ENCODE assay signal across 18 cellular contexts in genomic region chr9:131119600-131119999, GRCh38. TPM values are rescaled to one million over a fixed set of nuclear protein-coding genes. Genes with fewer than 3 reads are reported as not detected.
"Had no signal": no experiment of that assay in that cellular context is flagged by ENCODE, and none has a peak within 500 bp of the region (broad histone marks: within the 10 kb centered on the region; RNA-seq: fewer than 3 reads in every experiment).

No MANE protein-coding gene starts in this region.

- H3K4me2 ChIP-seq: neural progenitor cell had no signal

- H3K4me1 ChIP-seq: neural progenitor cell, pancreas had no signal

- H3K4me3 ChIP-seq: esophagus squamous epithelium, neural progenitor cell, pancreas, psoas muscle, stomach, thoracic aorta, transverse colon had no signal

- DNase-seq: esophagus squamous epithelium; foreskin fibroblast; immature natural killer cell; left colon; midbrain; occipital lobe; pancreas; psoas muscle; small intestine; stimulated activated CD4-positive, alpha-beta T cell treated with anti-CD3 and anti-CD28 coated beads, Interleukin-12 subunit alpha, Interleukin-12 subunit beta, amount 100 ng/mL, for 4 hours; stimulated activated naive CD4-positive, alpha-beta T cell; stomach; substantia nigra; transverse colon had no signal

- ATAC-seq: left colon; natural killer cell treated with Interleukin-12 subunit alpha and Interleukin-12 subunit beta and Interleukin-15 and Interleukin-18, amount 100 ng/mL, for 72 hours; pancreas; psoas muscle had no signal

- FAIRE-seq: colon, pancreas, small intestine had no signal

- H3K36me3 ChIP-seq: neural progenitor cell, pancreas, thoracic aorta, transverse colon had no signal

- H2AFZ ChIP-seq: neural progenitor cell had no signal

- H3K9me3 ChIP-seq: esophagus squamous epithelium, pancreas, psoas muscle, stomach, thoracic aorta, transverse colon had no signal

- H3K27me3 ChIP-seq: esophagus squamous epithelium, neural progenitor cell, pancreas, stomach, transverse colon had no signal

- H3K27ac ChIP-seq: esophagus squamous epithelium, neural progenitor cell, pancreas, psoas muscle, stomach, thoracic aorta, transverse colon had no signal

- H3K9ac ChIP-seq: neural progenitor cell had no signal

RNA-seq across cellular contexts. Expression of gene AIF1L, which starts 23.3 kb away (rescaled TPM):
- total RNA-seq: natural killer cell treated with Interleukin-12 subunit alpha and Interleukin-12 subunit beta and Interleukin-15 and Interleukin-18, amount 100 ng/mL, for 72 hours had no signal
- polyA plus RNA-seq: immature natural killer cell had no signal
